ENCODE assay signal across 22 cellular contexts in the genomic region with DNA sequence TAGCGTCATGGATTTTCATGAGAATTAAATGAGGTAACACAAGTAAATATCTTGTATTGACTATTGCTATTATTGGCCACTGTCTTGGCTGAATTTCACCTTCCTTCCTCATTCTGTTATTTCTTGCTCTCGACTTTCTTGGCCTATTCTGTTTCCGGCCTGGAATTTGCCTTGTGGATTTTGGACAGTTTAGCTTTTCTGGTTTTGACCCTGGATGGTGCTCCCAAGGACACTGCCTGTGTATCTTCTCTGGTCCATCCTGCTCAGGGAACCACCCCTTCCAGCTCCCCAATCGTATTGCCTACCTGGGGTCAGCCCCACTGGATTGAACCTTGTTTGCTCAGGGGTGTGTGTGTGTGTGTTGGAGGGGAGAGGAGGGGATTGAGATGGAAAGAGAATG.
"Had no signal": no experiment of that assay in that cellular context is flagged by ENCODE, and none has a peak within 500 bp of the region (broad histone marks: within the 10 kb centered on the region; RNA-seq: fewer than 3 reads in every experiment).

No MANE protein-coding gene starts in this region.

- H3K4me3 ChIP-seq: esophagus squamous epithelium, heart right ventricle, left lung, lower lobe of right lung, skin epidermis, spleen, suprapubic skin, tibial nerve, upper lobe of right lung, vagina had no signal

- DNase-seq: cortex of kidney; effector memory CD8-positive, alpha-beta T cell; erythroblast; esophagus squamous epithelium; foreskin melanocyte; glutamatergic neuron; hippocampal formation; left cardiac atrium; left lung; lower lobe of right lung; natural killer cell; spleen; stimulated activated CD4-positive, alpha-beta T cell treated with anti-CD3 and anti-CD28 coated beads, Interleukin-2, amount 100 ng/mL, for 48 hours; stimulated activated naive B cell treated with anti-CD40 and anti-IgM and Interleukin-4, amounts not matched to agents 10 μg/mL and 1 μg/mL and 100 μg/mL, for 72 hours; upper lobe of right lung had no signal

- ATAC-seq: effector memory CD8-positive, alpha-beta T cell; left lung; lower lobe of right lung; natural killer cell; stimulated activated naive B cell treated with anti-CD40 and anti-IgM and Interleukin-4, amounts not matched to agents 10 μg/mL and 1 μg/mL and 100 μg/mL, for 72 hours; upper lobe of right lung had no signal

- H3K27ac ChIP-seq: esophagus squamous epithelium, left lung, lower lobe of right lung, neutrophil, parathyroid adenoma, skin epidermis, spleen, suprapubic skin, tibial nerve, upper lobe of right lung, vagina had no signal

- H3K9me3 ChIP-seq: esophagus squamous epithelium, heart right ventricle, left lung, lower lobe of right lung, neutrophil, spleen, suprapubic skin, tibial nerve, upper lobe of right lung, vagina had no signal

- H3K27me3 ChIP-seq: esophagus squamous epithelium, heart right ventricle, left lung, spleen, suprapubic skin, tibial nerve, upper lobe of right lung, vagina had no signal

- H3K4me1 ChIP-seq: left lung, parathyroid adenoma had no signal

- H3K36me3 ChIP-seq: esophagus squamous epithelium, heart right ventricle, left lung, lower lobe of right lung, neutrophil, spleen, suprapubic skin, tibial nerve, upper lobe of right lung, vagina had no signal
